Comparison of ENCODE assay signal across 12 cellular contexts in genomic region chr5:107263387-107264003, GRCh38.
A peak's percentile ranks its signal among the peaks of the same experiment; 100 is the strongest.
DNase-seq lines count a peak whose midpoint lies in the region; ATAC-seq and TF ChIP-seq lines count a peak whose summit lies in the region.
"Had no signal": no experiment of that assay in that cellular context is flagged by ENCODE, and none has a peak within 500 bp of the region (broad histone marks: within the 10 kb centered on the region; RNA-seq: fewer than 3 reads in every experiment).

No MANE protein-coding gene starts in this region.

- peaks cover 11% of the 10 kb centered on the region for H3K27me3 Mint-ChIP-seq in activated T-helper 17 cell treated with anti-CD3 and anti-CD28 coated beads, Interleukin-2, amount 50 U/mL, for 72 hours

- peak overlapping the region; percentile 24 for H3K4me3 Mint-ChIP-seq in activated T-helper 17 cell treated with anti-CD3 and anti-CD28 coated beads, Interleukin-2, amount 50 U/mL, for 72 hours

- no peak for TF ChIP-seq CTCF in GM13977 (IDR thresholded peaks at IDR 0.05; ENCODE audit: extremely low read depth, insufficient read depth, missing control alignments)
- no peak for TF ChIP-seq CTCF in RWPE1 (conservative IDR thresholded peaks at IDR 0.05; ENCODE audit: low read depth)

- H3K4me1 Mint-ChIP-seq in activated T-helper 17 cell treated with anti-CD3 and anti-CD28 coated beads, Interleukin-2, amount 50 U/mL, for 72 hours, result peaks cover 4% of the 10 kb centered on the region

- H3K27ac ChIP-seq in RWPE1, result no peak overlapping the region
- H3K27ac ChIP-seq: C4-2B had no signal

- in situ Hi-C loops in GM13977 (cut with MboI; ENCODE audit: low pct_unique_long_range_greater_than_20kb, low sequenced_read_pairs, unreplicated experiment), result no loop called here

- peak; percentile 67 for ATAC-seq in GM19452 (IDR thresholded peaks at IDR 0.05; ENCODE audit: unreplicated experiment)
- ATAC-seq in HG02885 (IDR thresholded peaks at IDR 0.05; ENCODE audit: poor library complexity, unreplicated experiment), result peak; percentile 88
- ATAC-seq in activated T-helper 17 cell treated with anti-CD3 and anti-CD28 coated beads, Interleukin-2, amount 50 U/mL, for 72 hours (replicated peaks), result peak; percentile 78

- CTCF ChIA-PET in RWPE1 (lab: Yijun Ruan, JAX), result interaction anchor here (0.6 kb wide), 1 partner anchor 20 kb away, joined by 3 read pairs; no protein-coding TSS in a partner anchor

- H3K9me3 Mint-ChIP-seq in activated T-helper 17 cell treated with anti-CD3 and anti-CD28 coated beads, Interleukin-2, amount 50 U/mL, for 72 hours, result peaks cover 12% of the 10 kb centered on the region

- peak; percentile 11 for DNase-seq in GM13977 (ENCODE audit: low spot score)
- no peak for DNase-seq in NCI-H2081 (lab: John Stamatoyannopoulos, UW)
- no peak for DNase-seq in activated CD4-positive, CD25-positive, alpha-beta regulatory T cell treated with anti-CD3 and anti-CD28 coated beads, Interleukin-2, amount 50 U/mL, for 72 hours
- DNase-seq in RWPE1 (ENCODE audit: low spot score), result no peak
- DNase-seq in hepatic stellate cell (ENCODE audit: low spot score), result no peak
- DNase-seq: amygdala, MG63, NCI-H774 had no signal

- H3K27ac Mint-ChIP-seq in activated T-helper 17 cell treated with anti-CD3 and anti-CD28 coated beads, Interleukin-2, amount 50 U/mL, for 72 hours, result no peak overlapping the region

- no peaks in the 10 kb centered on the region for H3K36me3 Mint-ChIP-seq in activated T-helper 17 cell treated with anti-CD3 and anti-CD28 coated beads, Interleukin-2, amount 50 U/mL, for 72 hours (ENCODE audit: low read depth)

- POLR2A ChIA-PET in RWPE1 (lab: Yijun Ruan, JAX; ENCODE audit: low non-redundant PET), result no interaction called here
